Comparison of ENCODE assay signal across 8 cellular contexts in genomic region chr4:128454281-128455075, GRCh38.
DNase-seq lines count a peak whose midpoint lies in the region; ATAC-seq and TF ChIP-seq lines count a peak whose summit lies in the region.

No MANE protein-coding gene starts in this region.

- no peaks in the 10 kb centered on the region for H3K36me3 ChIP-seq in transverse colon

- H3K4me3 ChIP-seq in foreskin fibroblast (ENCODE audit: low read depth in 1 of 2, low read length in 2 of 2) (no peak overlapping the region), transverse colon (no peak overlapping the region)

- TF ChIP-seq POLR2A in transverse colon (IDR thresholded peaks at IDR 0.05): no peak

- no peak overlapping the region for H3K4me3 Mint-ChIP-seq in activated T-helper 17 cell treated with anti-CD3 and anti-CD28 coated beads, Interleukin-2, amount 50 U/mL, for 72 hours

- H3K9me3 Mint-ChIP-seq in activated T-helper 17 cell treated with anti-CD3 and anti-CD28 coated beads, Interleukin-2, amount 50 U/mL, for 72 hours: no peaks in the 10 kb centered on the region

- intact Hi-C loops in transverse colon (cut with DNase I; ENCODE audit: low total_unique reads): loop anchor here (5.0 to 10.0 kb wide), 3 partner anchors 110 to 408 kb away; no protein-coding TSS in a partner anchor

- H3K27ac Mint-ChIP-seq in activated T-helper 17 cell treated with anti-CD3 and anti-CD28 coated beads, Interleukin-2, amount 50 U/mL, for 72 hours: no peak overlapping the region

- no peaks in the 10 kb centered on the region for H3K27me3 ChIP-seq in transverse colon

- H3K4me1 ChIP-seq in transverse colon: peaks cover 0 to 10% (median 0%) of the 10 kb centered on the region in 4 donors

- no peaks in the 10 kb centered on the region for H3K9me3 ChIP-seq in transverse colon

- H3K27me3 Mint-ChIP-seq in activated T-helper 17 cell treated with anti-CD3 and anti-CD28 coated beads, Interleukin-2, amount 50 U/mL, for 72 hours: no peaks in the 10 kb centered on the region

- no peak overlapping the region for H3K27ac ChIP-seq in transverse colon

- H3K4me1 Mint-ChIP-seq in activated T-helper 17 cell treated with anti-CD3 and anti-CD28 coated beads, Interleukin-2, amount 50 U/mL, for 72 hours: peaks cover 5% of the 10 kb centered on the region

- 28 to 48% methylated on average over 5 to 13 of the region's 13 CpGs for WGBS in transverse colon (ENCODE audit: low coverage in 1 of 2), 2 donors

- TF ChIP-seq EP300 in transverse colon (IDR thresholded peaks at IDR 0.05; ENCODE audit: low read depth): no peak

- ATAC-seq in activated T-helper 17 cell treated with anti-CD3 and anti-CD28 coated beads, Interleukin-2, amount 50 U/mL, for 72 hours (replicated peaks): peak; percentile 92
- peak; percentile 97 for ATAC-seq in omental fat pad (ENCODE audit: low FRiP score)

- no peaks in the 10 kb centered on the region for H3K36me3 Mint-ChIP-seq in activated T-helper 17 cell treated with anti-CD3 and anti-CD28 coated beads, Interleukin-2, amount 50 U/mL, for 72 hours (ENCODE audit: low read depth)

- peak; percentile 87 for TF ChIP-seq CTCF in foreskin fibroblast (IDR thresholded peaks at IDR 0.05; ENCODE audit: low read depth, low read length)
- peak in 1 of 3 donors; percentile 46 for TF ChIP-seq CTCF in omental fat pad (IDR thresholded peaks at IDR 0.05)
- TF ChIP-seq CTCF in transverse colon (IDR thresholded peaks at IDR 0.05): peak; percentile 66 to 72 (median 69)

- DNase-seq in GM04504 (ENCODE audit: low read depth) (peak; percentile 86), HCEC 1CT (peak; percentile 82), M059J (ENCODE audit: low read depth) (peak; percentile 86), RPMI8226 (peak; percentile 66), foreskin fibroblast (peak; percentile 93 to 97), omental fat pad (ENCODE audit: low spot score) (peak; percentile 50), transverse colon (peak; percentile 73)

- in situ Hi-C loops in transverse colon (cut with MboI; ENCODE audit: low pct_ligation_motif_present in 1 of 4, low pct_unique_long_range_greater_than_20kb in 1 of 4, low sequenced_read_pairs in 3 of 4): loop anchor here in 1 of 4 donors (25.0 kb wide), 2 partner anchors 108 to 358 kb away; partner anchors contain the start of gene JADE1
